17 cellular contexts compared by ENCODE assay signal in the genomic region with DNA sequence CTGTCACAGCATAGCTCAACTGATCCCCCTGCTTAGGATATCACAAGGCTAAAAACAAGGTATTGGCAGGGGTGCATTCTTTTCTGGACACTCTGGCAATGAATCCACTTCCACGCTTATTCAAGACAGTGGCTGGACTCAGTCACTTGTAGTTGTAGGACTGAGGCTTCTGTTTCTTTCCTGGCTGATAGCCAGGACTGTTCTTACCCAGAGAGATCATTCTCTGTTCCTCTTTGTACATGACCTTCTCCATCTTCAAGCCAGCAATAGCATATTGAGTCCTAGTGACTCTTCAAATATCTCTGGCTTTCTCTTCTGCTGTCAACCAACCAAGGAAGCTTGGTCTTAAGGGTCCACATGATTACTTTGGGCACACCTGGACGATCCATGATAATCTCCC.
DNase-seq lines count a peak whose midpoint lies in the region; ATAC-seq and TF ChIP-seq lines count a peak whose summit lies in the region.
"Had no signal": no experiment of that assay in that cellular context is flagged by ENCODE, and none has a peak within 500 bp of the region (broad histone marks: within the 10 kb centered on the region; RNA-seq: fewer than 3 reads in every experiment).

No MANE protein-coding gene starts in this region.

- intact Hi-C loops in mucosa of descending colon (cut with DNase I, micrococcal nuclease) = no loop called here

- no peaks in the 10 kb centered on the region for H3K9me3 ChIP-seq in mucosa of descending colon

- H3K4me1 ChIP-seq in mucosa of descending colon (ENCODE audit: low read depth) = no peaks in the 10 kb centered on the region
- H3K4me1 ChIP-seq: foreskin keratinocyte had no signal

- DNase-seq in GM12864 (ENCODE audit: low read depth) = peak; percentile 4
- no peak for DNase-seq in mesenteric fat pad (ENCODE audit: low spot score)
- no peak for DNase-seq in middle frontal gyrus (ENCODE audit: extremely low spot score, low spot score)
- no peak for DNase-seq in 8988T
- DNase-seq in mucosa of descending colon = no peak
- DNase-seq: ACHN; activated B cell treated with CpG ODN at 0.5 μM for 24 hours; amygdala; foreskin keratinocyte; immature natural killer cell; NCI-H1436; NK-92 treated with Interleukin-12 subunit alpha and Interleukin-12 subunit beta, amount 100 ng/mL, for 24 hours had no signal

- TF ChIP-seq CTCF in GM12864 (IDR thresholded peaks at IDR 0.05; ENCODE audit: low read depth, low read length, missing control alignments) = no peak
- no peak for TF ChIP-seq CTCF in mucosa of descending colon (IDR thresholded peaks at IDR 0.05)

- H3K4me3 ChIP-seq in GM12864 (ENCODE audit: low read depth, low read length) = no peak overlapping the region
- no peak overlapping the region for H3K4me3 ChIP-seq in mucosa of descending colon

- ATAC-seq in GM19328 (IDR thresholded peaks at IDR 0.05; ENCODE audit: unreplicated experiment) = peak; percentile 46
- peak; percentile 88 for ATAC-seq in HG02642 (IDR thresholded peaks at IDR 0.05; ENCODE audit: poor library complexity, unreplicated experiment)
- peak; percentile 86 for ATAC-seq in HG03432 (IDR thresholded peaks at IDR 0.05; ENCODE audit: unreplicated experiment)
- no peak for ATAC-seq in mucosa of descending colon
- ATAC-seq: foreskin keratinocyte, HCT116, SK-N-SH treated with all-trans-retinoic acid at 6 μM for 48 hours had no signal

- no peaks in the 10 kb centered on the region for H3K36me3 ChIP-seq in mucosa of descending colon (ENCODE audit: low read depth)
